Comparison of ENCODE assay signal across 21 cellular contexts in the genomic region with DNA sequence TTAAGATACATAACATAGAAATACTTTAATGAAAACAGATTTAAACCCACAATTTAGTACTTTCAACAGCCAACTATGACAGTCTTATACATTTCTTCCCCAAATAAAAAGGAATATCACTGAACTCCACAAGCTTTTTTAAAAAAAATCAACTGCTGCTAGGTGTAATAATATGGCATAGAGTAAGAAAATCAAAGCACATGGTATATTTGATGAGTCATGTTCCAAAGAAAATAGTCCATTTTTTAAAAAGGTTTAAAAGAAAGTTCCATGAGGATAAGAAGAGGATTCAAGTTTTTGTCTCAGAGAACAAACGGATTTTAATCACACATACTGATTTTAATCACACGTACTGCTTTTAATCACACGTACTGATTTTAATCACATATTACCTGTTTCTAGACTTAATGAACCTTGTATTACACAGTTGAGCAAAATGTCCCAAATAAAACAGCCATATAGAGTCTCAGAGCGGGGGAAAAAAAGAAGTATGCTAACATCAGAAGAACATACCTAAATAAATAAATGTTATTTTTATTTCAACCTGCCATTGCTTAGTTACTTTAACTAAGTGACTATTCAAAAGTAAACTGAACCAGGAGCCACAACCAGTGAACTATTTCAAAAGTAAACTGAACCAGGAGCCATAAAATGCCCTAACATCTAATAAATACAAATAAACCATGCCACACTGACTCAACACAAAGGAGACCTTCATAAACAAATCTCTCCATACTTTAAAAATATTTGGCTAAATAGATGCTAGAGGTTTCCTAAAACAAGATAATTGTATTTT.
"Had no signal": no experiment of that assay in that cellular context is flagged by ENCODE, and none has a peak within 500 bp of the region (broad histone marks: within the 10 kb centered on the region; RNA-seq: fewer than 3 reads in every experiment).

No MANE protein-coding gene starts in this region.

- H3K27ac ChIP-seq: breast epithelium had no signal

- H3K4me3 ChIP-seq: breast epithelium had no signal

- H3K4me1 ChIP-seq: breast epithelium had no signal

- H3K27me3 ChIP-seq: breast epithelium had no signal

- ATAC-seq: activated CD8-positive, alpha-beta T cell treated with anti-CD3 and anti-CD28 coated beads, Interleukin-2, amount 10 ng/mL, durations not matched to agents 7 days and 5 days; activated T-cell treated with anti-CD3 and anti-CD28 coated beads, Interleukin-2, amount 50 U/mL, for 4 hours; activated T-helper 17 cell treated with anti-CD3 and anti-CD28 coated beads, Interleukin-2, amount 50 U/mL, for 72 hours had no signal

- DNase-seq: activated CD4-positive, alpha-beta T cell treated with anti-CD3 and anti-CD28 coated beads for 48 hours; activated CD4-positive, alpha-beta T cell treated with anti-CD3 and anti-CD28 coated beads, Interleukin-2, amount 50 U/mL, for 4 hours; activated CD4-positive, CD25-positive, alpha-beta regulatory T cell treated with anti-CD3 and anti-CD28 coated beads, Interleukin-2, amount 50 U/mL, for 72 hours; activated CD8-positive, alpha-beta T cell treated with anti-CD3 and anti-CD28 coated beads, Interleukin-2, amount 10 ng/mL, durations not matched to agents 7 days and 5 days; activated gamma-delta T cell; activated naive CD4-positive, alpha-beta T cell treated with anti-CD3 and anti-CD28 coated beads for 36 hours; activated T-cell treated with anti-CD3 and anti-CD28 coated beads, Interleukin-2, amount 50 U/mL, for 4 hours; amygdala; central memory CD4-positive, alpha-beta T cell; cortex of kidney; Karpas-422; NCI-H1048; NCI-H146; NCI-H187 treated with DMSO at 0.1 percent for 48 hours; NCI-H2081 treated with DMSO at 0.1 percent for 48 hours; NCI-H446 treated with DMSO at 0.1 percent for 48 hours; NCI-H524 treated with DMSO at 0.1 percent for 48 hours; NK-92 treated with Interleukin-12 subunit alpha and Interleukin-12 subunit beta, amount 100 ng/mL, for 24 hours; SHP77 treated with DMSO at 0.1 percent for 48 hours had no signal

- H3K36me3 ChIP-seq: breast epithelium had no signal
